ENCODE assay signal across 14 cellular contexts in genomic region chr11:67264260-67264659, GRCh38. TPM values are rescaled to one million over a fixed set of nuclear protein-coding genes. Genes with fewer than 3 reads are reported as not detected.
A peak's percentile ranks its signal among the peaks of the same experiment; 100 is the strongest.
DNase-seq lines count a peak whose midpoint lies in the region; ATAC-seq, FAIRE-seq and TF ChIP-seq lines count a peak whose summit lies in the region.
"Had no signal": no experiment of that assay in that cellular context is flagged by ENCODE, and none has a peak within 500 bp of the region (broad histone marks: within the 10 kb centered on the region; RNA-seq: fewer than 3 reads in every experiment).

No MANE protein-coding gene starts in this region.

- H3K36me3 Mint-ChIP-seq in CD4-positive, alpha-beta T cell (ENCODE audit: low read depth), result peaks cover 31% of the 10 kb centered on the region
- peaks cover 4% of the 10 kb centered on the region for H3K36me3 Mint-ChIP-seq in nephron (ENCODE audit: low read depth)

- H3K4me2 ChIP-seq in GM12878 (ENCODE audit: control insufficient read depth, insufficient read depth), result no peak overlapping the region; the same call in 1 of the 2 replicates

- BruUV-seq in GM12878 (replicated peaks; lab: Mats Ljungman, UMichigan), result no TSS peak

- SMC1A ChIA-PET in GM12878 (lab: Charles Lee; ENCODE audit: uncharacterized antibody, unreplicated experiment), result interaction anchor here (3.2 to 4.0 kb wide), 4 partner anchors 24 to 117 kb away, joined by 11 to 65 read pairs (median 24); partner anchors contain the start of gene POLD4

- H3K36me3 ChIP-seq in HEK293 (ENCODE audit: control insufficient read depth in 2 of 2, insufficient read depth in 1 of 2, low read length in 2 of 2) (peaks cover 0 to 21% of the 10 kb centered on the region in 2 experiments; a peak in 1 of 3 replicates), GM12878 (ENCODE audit: control insufficient read depth in 2 of 2, insufficient read depth in 2 of 2, low read length in 1 of 2) (peaks cover 0 to 3% of the 10 kb centered on the region in 2 experiments; a peak in 1 of 4 replicates), MG63 (peaks cover 11% of the 10 kb centered on the region)

- H3K4me3 ChIP-seq in HEK293 (ENCODE audit: low read depth, low read length), result no peak overlapping the region
- H3K4me3 ChIP-seq in GM12878, result no peak overlapping the region
- H3K4me3 ChIP-seq in MG63, result no peak overlapping the region

- H3K27me3 ChIP-seq in CD4-positive, alpha-beta T cell (ENCODE audit: control insufficient read depth, insufficient read depth, low read length), result no peaks in the 10 kb centered on the region
- H3K27me3 ChIP-seq in GM12878 (replicated peaks in 1 of 2; ENCODE audit: control insufficient read depth in 2 of 2, insufficient read depth in 2 of 2, low read length in 1 of 2) (no peaks in the 10 kb centered on the region), MG63 (no peaks in the 10 kb centered on the region)

- peaks cover 66% of the 10 kb centered on the region for H3K4me1 Mint-ChIP-seq in CD4-positive, alpha-beta T cell (ENCODE audit: low read depth)
- H3K4me1 Mint-ChIP-seq in nephron, result peaks cover 27% of the 10 kb centered on the region

- peaks cover 31% of the 10 kb centered on the region for H3K79me2 ChIP-seq in GM12878 (ENCODE audit: control insufficient read depth, insufficient read depth, low read length)

- ATAC-seq in CD4-positive, alpha-beta T cell (ENCODE audit: poor library complexity), result no peak
- no peak for ATAC-seq in GM12878

- DNase-seq in CD4-positive, alpha-beta T cell, result no peak
- no peak for DNase-seq in GM12878 (ENCODE audit: low read depth, low spot score)
- no peak for DNase-seq in MG63
- no peak for DNase-seq in GM03348 (ENCODE audit: low spot score)
- no peak for DNase-seq in urothelium cell line (ENCODE audit: low spot score)
- DNase-seq: activated CD4-positive, CD25-positive, alpha-beta regulatory T cell treated with anti-CD3 and anti-CD28 coated beads, Interleukin-2, amount 50 U/mL, for 72 hours; activated gamma-delta T cell; central memory CD4-positive, alpha-beta T cell; NCI-H187 treated with DMSO at 0.1 percent for 48 hours; NCI-H69 had no signal

- TF ChIP-seq CTCF in CD4-positive, alpha-beta T cell (IDR thresholded peaks at IDR 0.05), result no peak
- TF ChIP-seq CTCF in HEK293 (tag by site-specific recombination; IDR thresholded peaks at IDR 0.05), result no peak
- TF ChIP-seq CTCF in GM12878 (IDR thresholded peaks at IDR 0.05 in 2 of 3, conservative IDR thresholded peaks at IDR 0.05 in 1 of 3; ENCODE audit: control insufficient read depth in 2 of 3, extremely low read depth in 1 of 3, insufficient read depth in 1 of 3, low read depth in 3 of 3, low read length in 3 of 3), result no peak
- no peak for TF ChIP-seq CTCF in nephron (IDR thresholded peaks at IDR 0.05; ENCODE audit: unreplicated experiment in 3 of 3)

- no peak overlapping the region for H3K9ac ChIP-seq in GM12878 (ENCODE audit: control insufficient read depth, insufficient read depth, low read length)

- H3K9me3 ChIP-seq in CD4-positive, alpha-beta T cell (ENCODE audit: control insufficient read depth, low read length), result no peaks in the 10 kb centered on the region
- H3K9me3 ChIP-seq in HEK293 (ENCODE audit: control insufficient read depth, insufficient read depth, low read depth, low read length) (no peaks in the 10 kb centered on the region), GM12878 (replicated peaks; ENCODE audit: control insufficient read depth, insufficient read depth, low read length) (no peaks in the 10 kb centered on the region), MG63 (no peaks in the 10 kb centered on the region)

- intact Hi-C loops in CD4-positive, alpha-beta T cell (cut with DNase I, micrococcal nuclease), result no loop called here
- intact Hi-C loops in GM12878 (cut with micrococcal nuclease; ENCODE audit: unreplicated experiment), result loop anchor here (10.0 kb wide), 1 partner anchor 221 kb away; the partner anchor contains the start of gene AIP

- H3K4me3 Mint-ChIP-seq in CD4-positive, alpha-beta T cell, result peak overlapping the region; percentile 90
- H3K4me3 Mint-ChIP-seq in nephron, result peak overlapping the region; percentile 77 to 83 (median 81)

- RAD21 ChIA-PET in GM12878 (lab: Charles Lee; ENCODE audit: unreplicated experiment), result interaction anchor here (1.0 to 4.9 kb wide), 7 partner anchors 52 to 233 kb away, joined by 3 to 69 read pairs (median 7); partner anchors contain the start of gene POLD4

- H2AFZ ChIP-seq in GM12878 (ENCODE audit: control insufficient read depth, low read depth, low read length), result no peak overlapping the region

- no peak overlapping the region for H3K27ac ChIP-seq in CD4-positive, alpha-beta T cell (ENCODE audit: low read depth, low read length)
- no peak overlapping the region for H3K27ac ChIP-seq in HEK293 (ENCODE audit: extremely low read depth, low read depth, low read length)
- no peak overlapping the region for H3K27ac ChIP-seq in GM12878 (ENCODE audit: control insufficient read depth, insufficient read depth)

- no peaks in the 10 kb centered on the region for H3K9me3 Mint-ChIP-seq in CD4-positive, alpha-beta T cell
- no peaks in the 10 kb centered on the region for H3K9me3 Mint-ChIP-seq in nephron

- FAIRE-seq in GM12878 (lab: Jason Lieb, UNC) (no peak), urothelium cell line (lab: Jason Lieb, UNC) (no peak)
- FAIRE-seq: endothelial cell of umbilical vein, GM12891 had no signal

- H3K4me1 ChIP-seq in HEK293 (ENCODE audit: control insufficient read depth, insufficient read depth, low read length), result no peaks in the 10 kb centered on the region
- H3K4me1 ChIP-seq in GM12878 (ENCODE audit: control insufficient read depth, insufficient read depth, low read length), result peaks cover 25% of the 10 kb centered on the region

- 83% methylated on average over 5 of the region's 5 CpGs for WGBS in GM12878 (ENCODE audit: insufficient coverage, insufficient replicate concordance, low lambda C conversion rate, missing lambda C conversion rate)

- peak overlapping the region; percentile 88 for H3K27ac Mint-ChIP-seq in CD4-positive, alpha-beta T cell
- peak overlapping the region; percentile 11 to 87 (median 75) for H3K27ac Mint-ChIP-seq in nephron

- no peaks in the 10 kb centered on the region for H4K20me1 ChIP-seq in GM12878 (ENCODE audit: control insufficient read depth, insufficient read depth)

- POLR2A ChIA-PET in CD4-positive, alpha-beta T cell (lab: Charles Lee), result interaction anchor here (1.7 kb wide), 1 partner anchor 53 kb away, joined by 9 read pairs; no protein-coding TSS in a partner anchor
- POLR2A ChIA-PET in HEK293 (lab: Yijun Ruan, JAX), result interaction anchor here (1.6 kb wide), 1 partner anchor 53 kb away, joined by 5 read pairs; no protein-coding TSS in a partner anchor
- POLR2A ChIA-PET in GM12878 (lab: Charles Lee), result interaction anchor here (1.2 to 4.8 kb wide), 3 partner anchors 13 to 53 kb away, joined by 3 to 25 read pairs (median 8); no protein-coding TSS in a partner anchor

- in situ Hi-C loops in GM12878 (cut with MboI), result loop anchor here (5.0 kb wide), 2 partner anchors 53 to 118 kb away; no protein-coding TSS in a partner anchor

- TF ChIP-seq POLR2A in GM12878 (IDR thresholded peaks at IDR 0.05; ENCODE audit: low read depth, low read length), result no peak

- CTCF ChIA-PET in CD4-positive, alpha-beta T cell (lab: Charles Lee), result interaction anchor here (0.8 to 4.9 kb wide), 3 partner anchors 11 to 52 kb away, joined by 3 to 57 read pairs (median 3); no protein-coding TSS in a partner anchor
- CTCF ChIA-PET in HEK293 (lab: Yijun Ruan, JAX), result interaction anchor here (0.9 to 4.9 kb wide), 6 partner anchors 13 to 117 kb away, joined by 3 to 104 read pairs (median 24); no protein-coding TSS in a partner anchor
- CTCF ChIA-PET in GM12878 (lab: Yijun Ruan, JAX), result interaction anchor here (0.8 to 4.9 kb wide), 8 partner anchors 13 to 182 kb away, joined by 3 to 151 read pairs (median 18); partner anchors contain the start of gene ANKRD13D

- TF ChIP-seq EP300 in GM12878 (IDR thresholded peaks at IDR 0.05; ENCODE audit: borderline replicate concordance in 1 of 2, control insufficient read depth in 1 of 2, low read depth in 2 of 2, low read length in 2 of 2), result no peak

- no peak for TF ChIP-seq RAD21 in GM12878 (IDR thresholded peaks at IDR 0.05; ENCODE audit: insufficient read depth, low read depth, low read length)

- H3K27me3 Mint-ChIP-seq in CD4-positive, alpha-beta T cell, result no peaks in the 10 kb centered on the region
- H3K27me3 Mint-ChIP-seq in nephron (ENCODE audit: low read depth), result peaks cover 8% of the 10 kb centered on the region

RNA-seq across cellular contexts. Expression of gene GRK2, which starts 2.0 kb away (rescaled TPM):
- 100 to 1,000 TPM; 309 to 325 TPM for total RNA-seq in CD4-positive, alpha-beta T cell
- 113 and 129 TPM in 2 replicates for total RNA-seq in GM12878 (2013; cell fraction: nucleolus; rRNA removed)
- total RNA-seq in GM12878 (2014; rRNA removed) (135 and 140 TPM in 2 replicates), GM12878 (2014; rRNA removed; fragmentation: Illumina TruSeq; extraction: Trizol) (50.3 and 54.9 TPM in 2 replicates), GM12878 (2021) (152 and 160 TPM in 2 replicates)
- 47.6 TPM for polyA plus RNA-seq in GM12878 (2011; ENCODE audit: low read depth)
- polyA plus RNA-seq in GM12878 (2011; rRNA removed) (52.4 and 77.2 TPM in 2 replicates), GM12878 (2014; fragmentation: Illumina TruSeq; extraction: Trizol) (44.5 and 90.0 TPM in 2 replicates), GM12878 (2014; fragmentation: Nextera tagmentation; extraction: Ambion mirVana) (1 to 10 TPM; 1.0 to 1.3 TPM), GM12878 (2014; rRNA removed) (142 and 155 TPM in 2 replicates), GM12878 (2016; fragmentation: Nextera tagmentation; extraction: Ambion mirVana) (10 to 100 TPM; 31.5 to 34.5 TPM)
- 84.2 and 124 TPM in 2 replicates for polyA plus RNA-seq in GM12878 (2011; cell fraction: cytosol; rRNA removed)
- 373 and 393 TPM in 2 replicates for polyA plus RNA-seq in GM12878 (2011; cell fraction: nucleus; rRNA removed)
- polyA plus RNA-seq in GM12878 (2012), result 130 and 152 TPM in 2 replicates
- polyA minus RNA-seq in GM12878 (2011; rRNA and poly(A)+ RNA removed), result 105 and 117 TPM in 2 replicates
- 65.8 and 85.8 TPM in 2 replicates for polyA minus RNA-seq in GM12878 (2011; cell fraction: cytosol; rRNA and poly(A)+ RNA removed)
- 76.6 and 99.7 TPM in 2 replicates for polyA minus RNA-seq in GM12878 (2011; cell fraction: nucleus; rRNA and poly(A)+ RNA removed)
- total RNA-seq in MG63 (2014; rRNA removed; shearing (Covaris generic); ENCODE audit: low replicate concordance), result 24.2 and 31.8 TPM in 2 replicates

RNA-seq across cellular contexts. Expression of gene ANKRD13D, which starts 24.8 kb away (rescaled TPM):
- 100 to 1,000 TPM; 160 to 161 TPM for total RNA-seq in CD4-positive, alpha-beta T cell
- total RNA-seq in GM12878 (2013; cell fraction: nucleolus; rRNA removed), result 70.6 and 80.4 TPM in 2 replicates
- total RNA-seq in GM12878 (2014; rRNA removed), result 36.7 and 39.5 TPM in 2 replicates
- 20.8 and 21.1 TPM in 2 replicates for total RNA-seq in GM12878 (2014; rRNA removed; fragmentation: Illumina TruSeq; extraction: Trizol)
- 45.2 and 54.1 TPM in 2 replicates for total RNA-seq in GM12878 (2021)
- 8.7 TPM for polyA plus RNA-seq in GM12878 (2011; ENCODE audit: low read depth)
- 13.2 and 25.2 TPM in 2 replicates for polyA plus RNA-seq in GM12878 (2011; rRNA removed)
- 24.9 and 43.8 TPM in 2 replicates for polyA plus RNA-seq in GM12878 (2011; cell fraction: cytosol; rRNA removed)
- polyA plus RNA-seq in GM12878 (2011; cell fraction: nucleus; rRNA removed), result 169 and 236 TPM in 2 replicates
- polyA plus RNA-seq in GM12878 (2012), result 18.7 and 28.3 TPM in 2 replicates
- 6.7 and 18.4 TPM in 2 replicates for polyA plus RNA-seq in GM12878 (2014; fragmentation: Illumina TruSeq; extraction: Trizol)
- polyA plus RNA-seq in GM12878 (2014; fragmentation: Nextera tagmentation; extraction: Ambion mirVana), result 1 to 10 TPM; 2.0 to 5.9 TPM
- 56.2 and 58.8 TPM in 2 replicates for polyA plus RNA-seq in GM12878 (2014; rRNA removed)
- polyA plus RNA-seq in GM12878 (2016; fragmentation: Nextera tagmentation; extraction: Ambion mirVana), result 10 to 100 TPM; 18.4 to 22.0 TPM
- 12.1 and 32.2 TPM in 2 replicates for polyA minus RNA-seq in GM12878 (2011; rRNA and poly(A)+ RNA removed)
- 11.0 and 14.5 TPM in 2 replicates for polyA minus RNA-seq in GM12878 (2011; cell fraction: cytosol; rRNA and poly(A)+ RNA removed)
- 36.4 and 70.8 TPM in 2 replicates for polyA minus RNA-seq in GM12878 (2011; cell fraction: nucleus; rRNA and poly(A)+ RNA removed)
- total RNA-seq in MG63 (2014; rRNA removed; shearing (Covaris generic); ENCODE audit: low replicate concordance), result 17.2 and 25.8 TPM in 2 replicates

RNA-seq across cellular contexts. Expression of gene SSH3, which starts 39.1 kb away (rescaled TPM):
- total RNA-seq in CD4-positive, alpha-beta T cell, result 1 to 10 TPM; 8.5 to 8.8 TPM
- 0.93 and 0.94 TPM in 2 replicates for total RNA-seq in GM12878 (2013; cell fraction: nucleolus; rRNA removed)
- 0.11 and 0.73 TPM in 2 replicates for total RNA-seq in GM12878 (2014; rRNA removed)
- 0.18 and 0.23 TPM in 2 replicates for total RNA-seq in GM12878 (2014; rRNA removed; fragmentation: Illumina TruSeq; extraction: Trizol)
- 0.80 and 1.7 TPM in 2 replicates for total RNA-seq in GM12878 (2021)
- polyA plus RNA-seq in GM12878 (2011; ENCODE audit: low read depth), result 0.09 TPM
- 0.05 and 0.10 TPM in 2 replicates for polyA plus RNA-seq in GM12878 (2011; rRNA removed)
- polyA plus RNA-seq in GM12878 (2011; cell fraction: cytosol; rRNA removed), result 0.04 and 0.13 TPM in 2 replicates
- polyA plus RNA-seq in GM12878 (2011; cell fraction: nucleus; rRNA removed), result 1.4 and 2.0 TPM in 2 replicates
- 0.24 and 0.38 TPM in 2 replicates for polyA plus RNA-seq in GM12878 (2012)
- polyA plus RNA-seq in GM12878 (2014; fragmentation: Illumina TruSeq; extraction: Trizol), result 0.08 and 0.21 TPM in 2 replicates
- not detected for polyA plus RNA-seq in GM12878 (2014; fragmentation: Nextera tagmentation; extraction: Ambion mirVana)
- 0.83 and 0.94 TPM in 2 replicates for polyA plus RNA-seq in GM12878 (2014; rRNA removed)
- polyA plus RNA-seq in GM12878 (2016; fragmentation: Nextera tagmentation; extraction: Ambion mirVana), result under 1 TPM in 1 of 2 experiments, not detected in 1; 0.28 TPM
- polyA minus RNA-seq in GM12878 (2011; rRNA and poly(A)+ RNA removed), result 0.26 TPM in 1 of 2 replicates, not detected in the other
- 0.53 TPM in 1 of 2 replicates, not detected in the other for polyA minus RNA-seq in GM12878 (2011; cell fraction: cytosol; rRNA and poly(A)+ RNA removed)
- polyA minus RNA-seq in GM12878 (2011; cell fraction: nucleus; rRNA and poly(A)+ RNA removed), result 0.48 and 2.2 TPM in 2 replicates
- 3.8 and 5.1 TPM in 2 replicates for total RNA-seq in MG63 (2014; rRNA removed; shearing (Covaris generic); ENCODE audit: low replicate concordance)
